Comparison of ENCODE assay signal across 1 cellular context in the genomic region with DNA sequence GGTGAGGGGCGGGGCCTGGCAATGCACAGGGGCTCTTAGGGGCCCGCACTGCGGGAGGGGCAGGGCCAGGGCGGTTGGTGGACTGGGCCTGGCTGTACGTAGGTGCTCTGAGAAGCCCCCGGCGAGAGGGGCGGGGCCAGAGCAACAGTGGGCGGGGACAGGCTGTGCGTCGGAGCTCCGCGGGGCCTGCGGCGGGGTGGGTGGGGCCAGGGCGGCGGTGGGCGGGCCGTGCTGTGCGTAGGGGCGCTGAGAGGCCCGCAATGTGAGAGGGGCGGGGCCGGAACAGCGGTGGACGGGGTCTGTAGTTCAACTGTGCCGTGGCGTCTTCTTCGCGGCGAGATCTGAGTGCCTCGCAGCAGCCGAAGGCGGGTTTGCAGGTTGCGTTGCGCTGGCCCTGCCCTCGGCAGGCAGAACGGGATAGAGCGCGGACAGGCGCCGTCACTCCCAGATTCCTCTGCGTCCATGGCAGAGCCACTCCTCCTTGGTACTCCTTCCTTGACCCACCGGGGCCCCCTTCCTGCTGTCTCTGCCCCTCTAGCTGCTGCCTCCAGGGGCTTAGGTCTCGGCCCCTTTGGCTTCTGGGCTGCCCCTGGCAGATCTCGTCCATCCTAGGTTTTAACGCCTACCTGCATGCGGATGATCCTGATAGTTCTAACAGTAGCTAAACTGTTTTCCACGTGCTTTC.
TF ChIP-seq lines count a peak whose summit lies in the region.

No MANE protein-coding gene starts in this region.

TF ChIP-seq in PFSK-1, 5 proteins besides CTCF, POLR2A, EP300 and RAD21 (continued from another document):
- no peak for TF ChIP-seq SIN3A (IDR thresholded peaks at IDR 0.05; ENCODE audit: borderline replicate concordance, insufficient read depth, low read length)
